ENCODE assay signal across 2 cellular contexts in genomic region chr17:78438694-78439325, GRCh38.
TF ChIP-seq lines count a peak whose summit lies in the region.

No MANE protein-coding gene starts in this region.

TF ChIP-seq in SK-N-SH treated with all-trans-retinoic acid at 6 μM for 48 hours, 23 proteins besides CTCF, POLR2A, EP300 and RAD21:
- TF ChIP-seq, protein P1, sequence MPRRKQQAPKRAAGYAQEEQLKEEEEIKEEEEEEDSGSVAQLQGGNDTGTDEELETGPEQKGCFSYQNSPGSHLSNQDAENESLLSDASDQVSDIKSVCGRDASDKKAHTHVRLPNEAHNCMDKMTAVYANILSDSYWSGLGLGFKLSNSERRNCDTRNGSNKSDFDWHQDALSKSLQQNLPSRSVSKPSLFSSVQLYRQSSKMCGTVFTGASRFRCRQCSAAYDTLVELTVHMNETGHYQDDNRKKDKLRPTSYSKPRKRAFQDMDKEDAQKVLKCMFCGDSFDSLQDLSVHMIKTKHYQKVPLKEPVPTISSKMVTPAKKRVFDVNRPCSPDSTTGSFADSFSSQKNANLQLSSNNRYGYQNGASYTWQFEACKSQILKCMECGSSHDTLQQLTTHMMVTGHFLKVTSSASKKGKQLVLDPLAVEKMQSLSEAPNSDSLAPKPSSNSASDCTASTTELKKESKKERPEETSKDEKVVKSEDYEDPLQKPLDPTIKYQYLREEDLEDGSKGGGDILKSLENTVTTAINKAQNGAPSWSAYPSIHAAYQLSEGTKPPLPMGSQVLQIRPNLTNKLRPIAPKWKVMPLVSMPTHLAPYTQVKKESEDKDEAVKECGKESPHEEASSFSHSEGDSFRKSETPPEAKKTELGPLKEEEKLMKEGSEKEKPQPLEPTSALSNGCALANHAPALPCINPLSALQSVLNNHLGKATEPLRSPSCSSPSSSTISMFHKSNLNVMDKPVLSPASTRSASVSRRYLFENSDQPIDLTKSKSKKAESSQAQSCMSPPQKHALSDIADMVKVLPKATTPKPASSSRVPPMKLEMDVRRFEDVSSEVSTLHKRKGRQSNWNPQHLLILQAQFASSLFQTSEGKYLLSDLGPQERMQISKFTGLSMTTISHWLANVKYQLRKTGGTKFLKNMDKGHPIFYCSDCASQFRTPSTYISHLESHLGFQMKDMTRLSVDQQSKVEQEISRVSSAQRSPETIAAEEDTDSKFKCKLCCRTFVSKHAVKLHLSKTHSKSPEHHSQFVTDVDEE (CRISPR knock-in tag; IDR thresholded peaks at IDR 0.05), result no peak
- TF ChIP-seq, protein P2, sequence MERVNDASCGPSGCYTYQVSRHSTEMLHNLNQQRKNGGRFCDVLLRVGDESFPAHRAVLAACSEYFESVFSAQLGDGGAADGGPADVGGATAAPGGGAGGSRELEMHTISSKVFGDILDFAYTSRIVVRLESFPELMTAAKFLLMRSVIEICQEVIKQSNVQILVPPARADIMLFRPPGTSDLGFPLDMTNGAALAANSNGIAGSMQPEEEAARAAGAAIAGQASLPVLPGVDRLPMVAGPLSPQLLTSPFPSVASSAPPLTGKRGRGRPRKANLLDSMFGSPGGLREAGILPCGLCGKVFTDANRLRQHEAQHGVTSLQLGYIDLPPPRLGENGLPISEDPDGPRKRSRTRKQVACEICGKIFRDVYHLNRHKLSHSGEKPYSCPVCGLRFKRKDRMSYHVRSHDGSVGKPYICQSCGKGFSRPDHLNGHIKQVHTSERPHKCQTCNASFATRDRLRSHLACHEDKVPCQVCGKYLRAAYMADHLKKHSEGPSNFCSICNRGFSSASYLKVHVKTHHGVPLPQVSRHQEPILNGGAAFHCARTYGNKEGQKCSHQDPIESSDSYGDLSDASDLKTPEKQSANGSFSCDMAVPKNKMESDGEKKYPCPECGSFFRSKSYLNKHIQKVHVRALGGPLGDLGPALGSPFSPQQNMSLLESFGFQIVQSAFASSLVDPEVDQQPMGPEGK (CRISPR knock-in tag; IDR thresholded peaks at IDR 0.05; ENCODE audit: borderline replicate concordance), result no peak
- TF ChIP-seq, protein P3, sequence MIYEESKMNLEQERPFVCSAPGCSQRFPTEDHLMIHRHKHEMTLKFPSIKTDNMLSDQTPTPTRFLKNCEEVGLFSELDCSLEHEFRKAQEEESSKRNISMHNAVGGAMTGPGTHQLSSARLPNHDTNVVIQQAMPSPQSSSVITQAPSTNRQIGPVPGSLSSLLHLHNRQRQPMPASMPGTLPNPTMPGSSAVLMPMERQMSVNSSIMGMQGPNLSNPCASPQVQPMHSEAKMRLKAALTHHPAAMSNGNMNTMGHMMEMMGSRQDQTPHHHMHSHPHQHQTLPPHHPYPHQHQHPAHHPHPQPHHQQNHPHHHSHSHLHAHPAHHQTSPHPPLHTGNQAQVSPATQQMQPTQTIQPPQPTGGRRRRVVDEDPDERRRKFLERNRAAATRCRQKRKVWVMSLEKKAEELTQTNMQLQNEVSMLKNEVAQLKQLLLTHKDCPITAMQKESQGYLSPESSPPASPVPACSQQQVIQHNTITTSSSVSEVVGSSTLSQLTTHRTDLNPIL (CRISPR knock-in tag; IDR thresholded peaks at IDR 0.05; ENCODE audit: low read depth), result no peak
- TF ChIP-seq, protein P4, sequence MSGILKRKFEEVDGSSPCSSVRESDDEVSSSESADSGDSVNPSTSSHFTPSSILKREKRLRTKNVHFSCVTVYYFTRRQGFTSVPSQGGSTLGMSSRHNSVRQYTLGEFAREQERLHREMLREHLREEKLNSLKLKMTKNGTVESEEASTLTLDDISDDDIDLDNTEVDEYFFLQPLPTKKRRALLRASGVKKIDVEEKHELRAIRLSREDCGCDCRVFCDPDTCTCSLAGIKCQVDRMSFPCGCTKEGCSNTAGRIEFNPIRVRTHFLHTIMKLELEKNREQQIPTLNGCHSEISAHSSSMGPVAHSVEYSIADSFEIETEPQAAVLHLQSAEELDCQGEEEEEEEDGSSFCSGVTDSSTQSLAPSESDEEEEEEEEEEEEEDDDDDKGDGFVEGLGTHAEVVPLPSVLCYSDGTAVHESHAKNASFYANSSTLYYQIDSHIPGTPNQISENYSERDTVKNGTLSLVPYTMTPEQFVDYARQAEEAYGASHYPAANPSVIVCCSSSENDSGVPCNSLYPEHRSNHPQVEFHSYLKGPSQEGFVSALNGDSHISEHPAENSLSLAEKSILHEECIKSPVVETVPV (CRISPR knock-in tag; IDR thresholded peaks at IDR 0.05), result no peak
- TF ChIP-seq PPARA (CRISPR knock-in tag; IDR thresholded peaks at IDR 0.05; ENCODE audit: borderline replicate concordance) (no peak), POU6F1 (CRISPR knock-in tag; IDR thresholded peaks at IDR 0.05; ENCODE audit: borderline replicate concordance, low read depth) (no peak), SNAI2 (CRISPR knock-in tag; IDR thresholded peaks at IDR 0.05) (no peak), ARNTL (CRISPR knock-in tag; IDR thresholded peaks at IDR 0.05; ENCODE audit: borderline replicate concordance, low read depth) (no peak)

TF ChIP-seq in SK-N-SH, 30 proteins besides CTCF, POLR2A, EP300 and RAD21 (continued from another document):
- TF ChIP-seq, protein P5, sequence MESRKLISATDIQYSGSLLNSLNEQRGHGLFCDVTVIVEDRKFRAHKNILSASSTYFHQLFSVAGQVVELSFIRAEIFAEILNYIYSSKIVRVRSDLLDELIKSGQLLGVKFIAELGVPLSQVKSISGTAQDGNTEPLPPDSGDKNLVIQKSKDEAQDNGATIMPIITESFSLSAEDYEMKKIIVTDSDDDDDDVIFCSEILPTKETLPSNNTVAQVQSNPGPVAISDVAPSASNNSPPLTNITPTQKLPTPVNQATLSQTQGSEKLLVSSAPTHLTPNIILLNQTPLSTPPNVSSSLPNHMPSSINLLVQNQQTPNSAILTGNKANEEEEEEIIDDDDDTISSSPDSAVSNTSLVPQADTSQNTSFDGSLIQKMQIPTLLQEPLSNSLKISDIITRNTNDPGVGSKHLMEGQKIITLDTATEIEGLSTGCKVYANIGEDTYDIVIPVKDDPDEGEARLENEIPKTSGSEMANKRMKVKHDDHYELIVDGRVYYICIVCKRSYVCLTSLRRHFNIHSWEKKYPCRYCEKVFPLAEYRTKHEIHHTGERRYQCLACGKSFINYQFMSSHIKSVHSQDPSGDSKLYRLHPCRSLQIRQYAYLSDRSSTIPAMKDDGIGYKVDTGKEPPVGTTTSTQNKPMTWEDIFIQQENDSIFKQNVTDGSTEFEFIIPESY (IDR thresholded peaks at IDR 0.05; ENCODE audit: borderline replicate concordance, low read depth), result no peak
- TF ChIP-seq NRF1 (IDR thresholded peaks at IDR 0.05; ENCODE audit: low read depth, low read length) (no peak), RFX5 (IDR thresholded peaks at IDR 0.05; ENCODE audit: low read length) (no peak), CHD2 (IDR thresholded peaks at IDR 0.05; ENCODE audit: low read length, partially characterized antibody) (no peak), POLR2AphosphoS5 (IDR thresholded peaks at IDR 0.05; ENCODE audit: low read depth, low read length) (no peak), EZH2phosphoT487 (IDR thresholded peaks at IDR 0.05; ENCODE audit: borderline replicate concordance, low read depth) (no peak), MEF2A (IDR thresholded peaks at IDR 0.05; ENCODE audit: borderline replicate concordance, low read depth) (no peak)
- TF ChIP-seq, protein P6, sequence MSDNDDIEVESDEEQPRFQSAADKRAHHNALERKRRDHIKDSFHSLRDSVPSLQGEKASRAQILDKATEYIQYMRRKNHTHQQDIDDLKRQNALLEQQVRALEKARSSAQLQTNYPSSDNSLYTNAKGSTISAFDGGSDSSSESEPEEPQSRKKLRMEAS (IDR thresholded peaks at IDR 0.05; ENCODE audit: low read depth), result no peak
- TF ChIP-seq, protein P7, sequence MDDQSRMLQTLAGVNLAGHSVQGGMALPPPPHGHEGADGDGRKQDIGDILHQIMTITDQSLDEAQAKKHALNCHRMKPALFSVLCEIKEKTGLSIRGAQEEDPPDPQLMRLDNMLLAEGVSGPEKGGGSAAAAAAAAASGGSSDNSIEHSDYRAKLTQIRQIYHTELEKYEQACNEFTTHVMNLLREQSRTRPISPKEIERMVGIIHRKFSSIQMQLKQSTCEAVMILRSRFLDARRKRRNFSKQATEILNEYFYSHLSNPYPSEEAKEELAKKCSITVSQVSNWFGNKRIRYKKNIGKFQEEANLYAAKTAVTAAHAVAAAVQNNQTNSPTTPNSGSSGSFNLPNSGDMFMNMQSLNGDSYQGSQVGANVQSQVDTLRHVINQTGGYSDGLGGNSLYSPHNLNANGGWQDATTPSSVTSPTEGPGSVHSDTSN (IDR thresholded peaks at IDR 0.05), result no peak
